29 cellular contexts compared by ENCODE assay signal in the genomic region with DNA sequence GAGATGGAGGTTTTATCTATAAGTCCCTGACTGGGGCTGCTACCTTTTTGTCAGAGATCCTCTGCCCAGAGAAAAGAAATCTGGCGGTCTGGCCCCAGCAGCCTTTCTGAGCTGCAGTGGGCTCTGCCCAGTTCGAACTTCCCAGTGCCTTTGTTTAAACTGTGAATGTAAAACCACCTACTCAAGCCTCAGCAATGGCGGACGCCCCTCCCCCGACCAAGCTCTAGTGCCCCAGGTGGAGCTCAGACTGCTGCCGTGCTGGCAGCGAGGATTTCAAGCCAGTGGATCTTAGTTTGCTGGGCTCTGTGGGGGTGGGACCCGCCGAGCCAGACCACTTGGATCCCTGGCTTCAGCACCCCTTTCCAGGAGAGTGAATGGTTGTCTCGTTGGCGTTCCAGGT.
"Had no signal": no experiment of that assay in that cellular context is flagged by ENCODE, and none has a peak within 500 bp of the region (broad histone marks: within the 10 kb centered on the region; RNA-seq: fewer than 3 reads in every experiment).

No MANE protein-coding gene starts in this region.

- H3K4me3 ChIP-seq: esophagus squamous epithelium, stomach, thyroid gland, upper lobe of left lung, vagina had no signal

- H3K27me3 ChIP-seq: esophagus squamous epithelium, stomach, thyroid gland, upper lobe of left lung, vagina had no signal

- DNase-seq: activated CD4-positive, alpha-beta memory T cell treated with anti-CD3 and anti-CD28 coated beads for 36 hours; activated CD4-positive, alpha-beta T cell treated with anti-CD3 and anti-CD28 coated beads, Interleukin-2, amount 10 ng/mL, durations not matched to agents 24 days and 14 days; activated CD4-positive, CD25-positive, alpha-beta regulatory T cell treated with anti-CD3 and anti-CD28 coated beads, Interleukin-2, amount 50 U/mL, for 72 hours; activated CD8-positive, alpha-beta memory T cell treated with anti-CD3 and anti-CD28 coated beads, Interleukin-2, amount 50 U/mL, for 48 hours; activated gamma-delta T cell treated with Interleukin-2 at 50 U/mL for 16 hours; activated naive CD4-positive, alpha-beta T cell treated with anti-CD3 and anti-CD28 coated beads, Interleukin-2, amount 50 U/mL, for 16 hours; activated T-cell treated with anti-CD3 and anti-CD28 coated beads, Interleukin-2, amount 50 U/mL, for 24 hours; amygdala; central memory CD4-positive, alpha-beta T cell; esophagus squamous epithelium; foreskin melanocyte; immature natural killer cell; kidney; left colon; mammary epithelial cell; naive thymus-derived CD4-positive, alpha-beta T cell; stimulated activated CD4-positive, alpha-beta T cell treated with anti-CD3 and anti-CD28 coated beads, Interleukin-15, amount 100 ng/mL, for 24 hours; stimulated activated CD4-positive, alpha-beta T cell treated with anti-CD3 and anti-CD28 coated beads, Interleukin-2, amount 100 ng/mL, for 24 hours; stimulated activated naive B cell treated with anti-CD40 and anti-IgM and Interleukin-4, amounts not matched to agents 10 μg/mL and 1 μg/mL and 100 μg/mL, for 72 hours; stomach; T-helper 17 cell; T1000; thyroid gland; WERI-Rb-1 had no signal

- ATAC-seq: activated T-helper 17 cell treated with anti-CD3 and anti-CD28 coated beads, Interleukin-2, amount 50 U/mL, for 72 hours; left colon; naive thymus-derived CD4-positive, alpha-beta T cell; right cardiac atrium; stimulated activated naive B cell treated with anti-CD40 and anti-IgM and Interleukin-4, amounts not matched to agents 10 μg/mL and 1 μg/mL and 100 μg/mL, for 72 hours; T-helper 17 cell had no signal

- H3K27ac Mint-ChIP-seq: activated CD4-positive, alpha-beta memory T cell treated with anti-CD3 and anti-CD28 coated beads for 36 hours; activated CD4-positive, alpha-beta T cell treated with anti-CD3 and anti-CD28 coated beads, Interleukin-2, amount 10 ng/mL, durations not matched to agents 24 days and 14 days; activated T-cell treated with anti-CD3 and anti-CD28 coated beads, Interleukin-2, amount 50 U/mL, for 24 hours; activated T-helper 17 cell treated with anti-CD3 and anti-CD28 coated beads, Interleukin-2, amount 50 U/mL, for 72 hours; immature natural killer cell; mesothelial cell of epicardium; naive thymus-derived CD4-positive, alpha-beta T cell; stimulated activated naive B cell treated with anti-CD40 and anti-IgM and Interleukin-4, amounts not matched to agents 10 μg/mL and 1 μg/mL and 100 μg/mL, for 72 hours; T-helper 17 cell had no signal

- H3K36me3 ChIP-seq: esophagus squamous epithelium, stomach, thyroid gland, upper lobe of left lung, vagina, WERI-Rb-1 had no signal

- H3K4me1 ChIP-seq: stomach, upper lobe of left lung, vagina had no signal

- H3K9me3 Mint-ChIP-seq: activated CD4-positive, alpha-beta memory T cell treated with anti-CD3 and anti-CD28 coated beads for 36 hours; immature natural killer cell had no signal

- H3K9me3 ChIP-seq: esophagus squamous epithelium, stomach, thyroid gland, upper lobe of left lung, vagina had no signal

- H3K4me3 Mint-ChIP-seq: activated CD4-positive, alpha-beta memory T cell treated with anti-CD3 and anti-CD28 coated beads for 36 hours; activated CD4-positive, alpha-beta T cell treated with anti-CD3 and anti-CD28 coated beads, Interleukin-2, amount 10 ng/mL, durations not matched to agents 24 days and 14 days; activated T-cell treated with anti-CD3 and anti-CD28 coated beads, Interleukin-2, amount 50 U/mL, for 24 hours; activated T-helper 17 cell treated with anti-CD3 and anti-CD28 coated beads, Interleukin-2, amount 50 U/mL, for 72 hours; immature natural killer cell; mesothelial cell of epicardium; naive thymus-derived CD4-positive, alpha-beta T cell; stimulated activated naive B cell treated with anti-CD40 and anti-IgM and Interleukin-4, amounts not matched to agents 10 μg/mL and 1 μg/mL and 100 μg/mL, for 72 hours; T-helper 17 cell had no signal

- H3K27me3 Mint-ChIP-seq: activated CD4-positive, alpha-beta memory T cell treated with anti-CD3 and anti-CD28 coated beads for 36 hours; activated CD4-positive, alpha-beta T cell treated with anti-CD3 and anti-CD28 coated beads, Interleukin-2, amount 10 ng/mL, durations not matched to agents 24 days and 14 days; activated T-cell treated with anti-CD3 and anti-CD28 coated beads, Interleukin-2, amount 50 U/mL, for 24 hours; activated T-helper 17 cell treated with anti-CD3 and anti-CD28 coated beads, Interleukin-2, amount 50 U/mL, for 72 hours; naive thymus-derived CD4-positive, alpha-beta T cell; stimulated activated naive B cell treated with anti-CD40 and anti-IgM and Interleukin-4, amounts not matched to agents 10 μg/mL and 1 μg/mL and 100 μg/mL, for 72 hours; T-helper 17 cell had no signal

- H3K36me3 Mint-ChIP-seq: activated CD4-positive, alpha-beta memory T cell treated with anti-CD3 and anti-CD28 coated beads for 36 hours; mesothelial cell of epicardium had no signal

- H3K27ac ChIP-seq: esophagus squamous epithelium, stomach, upper lobe of left lung, vagina, WERI-Rb-1 had no signal

- H3K4me1 Mint-ChIP-seq: mesothelial cell of epicardium had no signal
